1 cellular context compared by ENCODE assay signal in the genomic region with DNA sequence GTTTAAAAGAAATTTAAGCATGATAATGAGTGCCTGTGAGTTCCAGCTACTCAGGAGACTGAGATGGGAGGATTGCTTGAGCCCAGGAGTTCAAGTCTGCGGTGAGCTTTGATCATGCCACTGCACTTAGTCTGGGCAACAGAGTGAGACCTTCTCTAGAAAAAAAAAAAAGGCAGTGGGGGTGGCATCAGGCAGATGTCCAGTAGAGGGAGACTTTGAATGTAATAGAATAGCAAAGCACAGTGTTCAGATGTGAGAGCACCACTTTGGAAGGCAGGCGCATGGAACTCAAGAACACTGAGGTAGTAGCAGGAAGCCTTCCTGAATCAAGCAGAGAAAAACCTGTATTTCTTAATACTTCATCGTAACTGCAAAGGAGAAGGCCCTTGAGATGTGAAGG.
TF ChIP-seq lines count a peak whose summit lies in the region.

No MANE protein-coding gene starts in this region.

TF ChIP-seq in HepG2, 621 proteins besides CTCF, POLR2A, EP300 and RAD21 (continued from another document):
- TF ChIP-seq, protein P1, sequence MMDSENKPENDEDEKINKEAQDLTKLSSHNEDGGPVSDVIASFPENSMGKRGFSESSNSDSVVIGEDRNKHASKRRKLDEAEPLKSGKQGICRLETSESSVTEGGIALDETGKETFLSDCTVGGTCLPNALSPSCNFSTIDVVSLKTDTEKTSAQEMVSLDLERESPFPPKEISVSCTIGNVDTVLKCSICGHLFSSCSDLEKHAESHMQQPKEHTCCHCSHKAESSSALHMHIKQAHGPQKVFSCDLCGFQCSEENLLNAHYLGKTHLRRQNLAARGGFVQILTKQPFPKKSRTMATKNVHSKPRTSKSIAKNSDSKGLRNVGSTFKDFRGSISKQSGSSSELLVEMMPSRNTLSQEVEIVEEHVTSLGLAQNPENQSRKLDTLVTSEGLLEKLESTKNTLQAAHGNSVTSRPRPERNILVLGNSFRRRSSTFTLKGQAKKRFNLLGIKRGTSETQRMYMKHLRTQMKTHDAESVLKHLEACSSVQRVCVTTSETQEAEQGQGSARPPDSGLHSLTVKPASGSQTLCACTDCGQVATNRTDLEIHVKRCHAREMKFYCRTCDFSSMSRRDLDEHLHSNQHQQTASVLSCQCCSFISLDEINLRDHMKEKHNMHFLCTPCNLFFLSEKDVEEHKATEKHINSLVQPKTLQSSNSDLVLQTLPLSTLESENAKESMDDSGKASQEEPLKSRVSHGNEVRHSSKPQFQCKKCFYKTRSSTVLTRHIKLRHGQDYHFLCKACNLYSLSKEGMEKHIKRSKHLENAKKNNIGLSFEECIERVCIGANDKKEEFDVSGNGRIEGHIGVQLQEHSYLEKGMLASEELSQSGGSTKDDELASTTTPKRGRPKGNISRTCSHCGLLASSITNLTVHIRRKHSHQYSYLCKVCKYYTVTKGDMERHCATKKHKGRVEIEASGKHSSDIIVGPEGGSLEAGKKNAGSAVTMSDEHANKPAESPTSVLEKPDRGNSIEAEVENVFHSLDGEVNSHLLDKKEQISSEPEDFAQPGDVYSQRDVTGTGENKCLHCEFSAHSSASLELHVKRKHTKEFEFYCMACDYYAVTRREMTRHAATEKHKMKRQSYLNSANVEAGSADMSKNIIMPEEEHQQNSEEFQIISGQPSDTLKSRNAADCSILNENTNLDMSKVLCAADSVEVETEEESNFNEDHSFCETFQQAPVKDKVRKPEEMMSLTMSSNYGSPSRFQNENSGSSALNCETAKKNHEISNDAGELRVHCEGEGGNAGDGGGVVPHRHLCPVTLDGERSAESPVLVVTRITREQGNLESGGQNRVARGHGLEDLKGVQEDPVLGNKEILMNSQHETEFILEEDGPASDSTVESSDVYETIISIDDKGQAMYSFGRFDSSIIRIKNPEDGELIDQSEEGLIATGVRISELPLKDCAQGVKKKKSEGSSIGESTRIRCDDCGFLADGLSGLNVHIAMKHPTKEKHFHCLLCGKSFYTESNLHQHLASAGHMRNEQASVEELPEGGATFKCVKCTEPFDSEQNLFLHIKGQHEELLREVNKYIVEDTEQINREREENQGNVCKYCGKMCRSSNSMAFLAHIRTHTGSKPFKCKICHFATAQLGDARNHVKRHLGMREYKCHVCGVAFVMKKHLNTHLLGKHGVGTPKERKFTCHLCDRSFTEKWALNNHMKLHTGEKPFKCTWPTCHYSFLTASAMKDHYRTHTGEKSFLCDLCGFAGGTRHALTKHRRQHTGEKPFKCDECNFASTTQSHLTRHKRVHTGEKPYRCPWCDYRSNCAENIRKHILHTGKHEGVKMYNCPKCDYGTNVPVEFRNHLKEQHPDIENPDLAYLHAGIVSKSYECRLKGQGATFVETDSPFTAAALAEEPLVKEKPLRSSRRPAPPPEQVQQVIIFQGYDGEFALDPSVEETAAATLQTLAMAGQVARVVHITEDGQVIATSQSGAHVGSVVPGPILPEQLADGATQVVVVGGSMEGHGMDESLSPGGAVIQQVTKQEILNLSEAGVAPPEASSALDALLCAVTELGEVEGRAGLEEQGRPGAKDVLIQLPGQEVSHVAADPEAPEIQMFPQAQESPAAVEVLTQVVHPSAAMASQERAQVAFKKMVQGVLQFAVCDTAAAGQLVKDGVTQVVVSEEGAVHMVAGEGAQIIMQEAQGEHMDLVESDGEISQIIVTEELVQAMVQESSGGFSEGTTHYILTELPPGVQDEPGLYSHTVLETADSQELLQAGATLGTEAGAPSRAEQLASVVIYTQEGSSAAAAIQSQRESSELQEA (CRISPR knock-in tag; IDR thresholded peaks at IDR 0.05; ENCODE audit: not compliant biosample characterization) = no peak
- TF ChIP-seq NR2F6 (IDR thresholded peaks at IDR 0.05) (no peak), NR2F6 (CRISPR knock-in tag; IDR thresholded peaks at IDR 0.05) (no peak), ZNF121 (CRISPR knock-in tag; IDR thresholded peaks at IDR 0.05) (0 out of 2 replicates have a peak, but pooled peaks have one; percentile 42), KLF12 (CRISPR knock-in tag; IDR thresholded peaks at IDR 0.05; ENCODE audit: borderline replicate concordance) (no peak)
- TF ChIP-seq, protein P2, sequence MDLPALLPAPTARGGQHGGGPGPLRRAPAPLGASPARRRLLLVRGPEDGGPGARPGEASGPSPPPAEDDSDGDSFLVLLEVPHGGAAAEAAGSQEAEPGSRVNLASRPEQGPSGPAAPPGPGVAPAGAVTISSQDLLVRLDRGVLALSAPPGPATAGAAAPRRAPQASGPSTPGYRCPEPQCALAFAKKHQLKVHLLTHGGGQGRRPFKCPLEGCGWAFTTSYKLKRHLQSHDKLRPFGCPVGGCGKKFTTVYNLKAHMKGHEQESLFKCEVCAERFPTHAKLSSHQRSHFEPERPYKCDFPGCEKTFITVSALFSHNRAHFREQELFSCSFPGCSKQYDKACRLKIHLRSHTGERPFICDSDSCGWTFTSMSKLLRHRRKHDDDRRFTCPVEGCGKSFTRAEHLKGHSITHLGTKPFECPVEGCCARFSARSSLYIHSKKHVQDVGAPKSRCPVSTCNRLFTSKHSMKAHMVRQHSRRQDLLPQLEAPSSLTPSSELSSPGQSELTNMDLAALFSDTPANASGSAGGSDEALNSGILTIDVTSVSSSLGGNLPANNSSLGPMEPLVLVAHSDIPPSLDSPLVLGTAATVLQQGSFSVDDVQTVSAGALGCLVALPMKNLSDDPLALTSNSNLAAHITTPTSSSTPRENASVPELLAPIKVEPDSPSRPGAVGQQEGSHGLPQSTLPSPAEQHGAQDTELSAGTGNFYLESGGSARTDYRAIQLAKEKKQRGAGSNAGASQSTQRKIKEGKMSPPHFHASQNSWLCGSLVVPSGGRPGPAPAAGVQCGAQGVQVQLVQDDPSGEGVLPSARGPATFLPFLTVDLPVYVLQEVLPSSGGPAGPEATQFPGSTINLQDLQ (CRISPR knock-in tag; IDR thresholded peaks at IDR 0.05) = no peak
- TF ChIP-seq, protein P3, sequence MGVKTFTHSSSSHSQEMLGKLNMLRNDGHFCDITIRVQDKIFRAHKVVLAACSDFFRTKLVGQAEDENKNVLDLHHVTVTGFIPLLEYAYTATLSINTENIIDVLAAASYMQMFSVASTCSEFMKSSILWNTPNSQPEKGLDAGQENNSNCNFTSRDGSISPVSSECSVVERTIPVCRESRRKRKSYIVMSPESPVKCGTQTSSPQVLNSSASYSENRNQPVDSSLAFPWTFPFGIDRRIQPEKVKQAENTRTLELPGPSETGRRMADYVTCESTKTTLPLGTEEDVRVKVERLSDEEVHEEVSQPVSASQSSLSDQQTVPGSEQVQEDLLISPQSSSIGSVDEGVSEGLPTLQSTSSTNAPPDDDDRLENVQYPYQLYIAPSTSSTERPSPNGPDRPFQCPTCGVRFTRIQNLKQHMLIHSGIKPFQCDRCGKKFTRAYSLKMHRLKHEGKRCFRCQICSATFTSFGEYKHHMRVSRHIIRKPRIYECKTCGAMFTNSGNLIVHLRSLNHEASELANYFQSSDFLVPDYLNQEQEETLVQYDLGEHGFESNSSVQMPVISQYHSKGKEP (CRISPR knock-in tag; IDR thresholded peaks at IDR 0.05) = no peak
- TF ChIP-seq, protein P4, sequence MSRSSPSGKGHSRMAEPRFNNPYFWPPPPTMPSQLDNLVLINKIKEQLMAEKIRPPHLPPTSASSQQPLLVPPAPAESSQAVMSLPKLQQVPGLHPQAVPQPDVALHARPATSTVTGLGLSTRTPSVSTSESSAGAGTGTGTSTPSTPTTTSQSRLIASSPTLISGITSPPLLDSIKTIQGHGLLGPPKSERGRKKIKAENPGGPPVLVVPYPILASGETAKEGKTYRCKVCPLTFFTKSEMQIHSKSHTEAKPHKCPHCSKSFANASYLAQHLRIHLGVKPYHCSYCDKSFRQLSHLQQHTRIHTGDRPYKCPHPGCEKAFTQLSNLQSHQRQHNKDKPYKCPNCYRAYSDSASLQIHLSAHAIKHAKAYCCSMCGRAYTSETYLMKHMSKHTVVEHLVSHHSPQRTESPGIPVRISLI (CRISPR knock-in tag; IDR thresholded peaks at IDR 0.05; ENCODE audit: borderline replicate concordance) = peak; percentile 56; the same call in 1 of the 2 replicates
